ENCODE assay signal across 1 cellular context in the genomic region with DNA sequence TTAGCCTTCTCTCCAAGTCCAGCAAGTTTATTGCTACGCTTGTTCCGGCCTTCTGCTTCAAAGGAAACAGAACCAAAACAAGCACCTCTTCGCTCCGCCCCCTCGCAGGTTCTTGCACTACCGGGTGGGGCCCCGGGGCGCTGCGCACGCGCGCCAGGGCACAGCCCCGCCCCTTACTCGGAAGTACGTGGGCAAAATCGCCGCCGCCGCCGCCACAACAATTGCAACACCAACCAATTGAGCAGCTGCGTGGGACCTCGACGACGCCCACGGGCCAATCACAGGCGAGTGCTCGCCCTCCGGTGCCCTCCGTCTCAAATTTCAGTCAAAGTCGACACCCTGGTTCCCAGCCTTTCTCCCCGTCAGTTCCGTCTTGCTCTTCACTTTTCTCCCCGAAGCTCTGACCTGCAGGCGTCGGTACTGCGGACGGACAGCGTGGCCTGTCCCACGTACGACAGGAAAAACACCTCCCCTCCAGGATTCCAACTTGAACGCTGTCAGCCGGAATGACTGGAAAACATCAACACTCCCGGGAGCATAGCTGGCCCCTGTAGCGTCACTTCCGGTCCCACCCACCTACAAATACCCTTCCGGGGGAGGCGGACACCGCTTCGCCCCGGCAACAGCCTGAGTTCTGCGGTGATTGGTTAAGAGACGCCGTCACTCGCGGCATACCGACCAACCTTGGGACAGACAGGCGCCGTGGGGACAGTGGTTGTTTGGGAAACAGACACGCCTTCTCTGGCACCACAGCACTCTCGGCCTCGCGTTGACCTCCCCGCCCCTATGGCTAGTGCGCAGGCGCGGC.
A peak's percentile ranks its signal among the peaks of the same experiment; 100 is the strongest.
TF ChIP-seq lines count a peak whose summit lies in the region.

No MANE protein-coding gene starts in this region.

TF ChIP-seq in GM12878, 131 proteins besides CTCF, POLR2A, EP300 and RAD21 (continued from another document):
- TF ChIP-seq, protein P1, sequence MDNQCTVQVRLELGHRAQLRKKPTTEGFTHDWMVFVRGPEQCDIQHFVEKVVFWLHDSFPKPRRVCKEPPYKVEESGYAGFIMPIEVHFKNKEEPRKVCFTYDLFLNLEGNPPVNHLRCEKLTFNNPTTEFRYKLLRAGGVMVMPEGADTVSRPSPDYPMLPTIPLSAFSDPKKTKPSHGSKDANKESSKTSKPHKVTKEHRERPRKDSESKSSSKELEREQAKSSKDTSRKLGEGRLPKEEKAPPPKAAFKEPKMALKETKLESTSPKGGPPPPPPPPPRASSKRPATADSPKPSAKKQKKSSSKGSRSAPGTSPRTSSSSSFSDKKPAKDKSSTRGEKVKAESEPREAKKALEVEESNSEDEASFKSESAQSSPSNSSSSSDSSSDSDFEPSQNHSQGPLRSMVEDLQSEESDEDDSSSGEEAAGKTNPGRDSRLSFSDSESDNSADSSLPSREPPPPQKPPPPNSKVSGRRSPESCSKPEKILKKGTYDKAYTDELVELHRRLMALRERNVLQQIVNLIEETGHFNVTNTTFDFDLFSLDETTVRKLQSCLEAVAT (IDR thresholded peaks at IDR 0.05): peak; percentile 56
- TF ChIP-seq SRF (IDR thresholded peaks at IDR 0.05; ENCODE audit: low read depth in 2 of 2, low read length in 2 of 2): no peak
- 0 out of 2 replicates have a peak, but pooled peaks have one; percentile 45 for TF ChIP-seq HDGF (IDR thresholded peaks at IDR 0.05)
- TF ChIP-seq KLF5 (IDR thresholded peaks at IDR 0.05; ENCODE audit: partially characterized antibody): peak; percentile 24
- no peak for TF ChIP-seq TBL1XR1 (IDR thresholded peaks at IDR 0.05; ENCODE audit: low read depth, low read length)
- TF ChIP-seq, protein P2, sequence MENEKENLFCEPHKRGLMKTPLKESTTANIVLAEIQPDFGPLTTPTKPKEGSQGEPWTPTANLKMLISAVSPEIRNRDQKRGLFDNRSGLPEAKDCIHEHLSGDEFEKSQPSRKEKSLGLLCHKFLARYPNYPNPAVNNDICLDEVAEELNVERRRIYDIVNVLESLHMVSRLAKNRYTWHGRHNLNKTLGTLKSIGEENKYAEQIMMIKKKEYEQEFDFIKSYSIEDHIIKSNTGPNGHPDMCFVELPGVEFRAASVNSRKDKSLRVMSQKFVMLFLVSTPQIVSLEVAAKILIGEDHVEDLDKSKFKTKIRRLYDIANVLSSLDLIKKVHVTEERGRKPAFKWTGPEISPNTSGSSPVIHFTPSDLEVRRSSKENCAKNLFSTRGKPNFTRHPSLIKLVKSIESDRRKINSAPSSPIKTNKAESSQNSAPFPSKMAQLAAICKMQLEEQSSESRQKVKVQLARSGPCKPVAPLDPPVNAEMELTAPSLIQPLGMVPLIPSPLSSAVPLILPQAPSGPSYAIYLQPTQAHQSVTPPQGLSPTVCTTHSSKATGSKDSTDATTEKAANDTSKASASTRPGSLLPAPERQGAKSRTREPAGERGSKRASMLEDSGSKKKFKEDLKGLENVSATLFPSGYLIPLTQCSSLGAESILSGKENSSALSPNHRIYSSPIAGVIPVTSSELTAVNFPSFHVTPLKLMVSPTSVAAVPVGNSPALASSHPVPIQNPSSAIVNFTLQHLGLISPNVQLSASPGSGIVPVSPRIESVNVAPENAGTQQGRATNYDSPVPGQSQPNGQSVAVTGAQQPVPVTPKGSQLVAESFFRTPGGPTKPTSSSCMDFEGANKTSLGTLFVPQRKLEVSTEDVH (IDR thresholded peaks at IDR 0.05; ENCODE audit: low read depth, partially characterized antibody): peak; percentile 53
- TF ChIP-seq NFXL1 (IDR thresholded peaks at IDR 0.05; ENCODE audit: borderline replicate concordance): no peak
- TF ChIP-seq, protein P3, sequence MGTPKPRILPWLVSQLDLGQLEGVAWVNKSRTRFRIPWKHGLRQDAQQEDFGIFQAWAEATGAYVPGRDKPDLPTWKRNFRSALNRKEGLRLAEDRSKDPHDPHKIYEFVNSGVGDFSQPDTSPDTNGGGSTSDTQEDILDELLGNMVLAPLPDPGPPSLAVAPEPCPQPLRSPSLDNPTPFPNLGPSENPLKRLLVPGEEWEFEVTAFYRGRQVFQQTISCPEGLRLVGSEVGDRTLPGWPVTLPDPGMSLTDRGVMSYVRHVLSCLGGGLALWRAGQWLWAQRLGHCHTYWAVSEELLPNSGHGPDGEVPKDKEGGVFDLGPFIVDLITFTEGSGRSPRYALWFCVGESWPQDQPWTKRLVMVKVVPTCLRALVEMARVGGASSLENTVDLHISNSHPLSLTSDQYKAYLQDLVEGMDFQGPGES (IDR thresholded peaks at IDR 0.05): 0 out of 2 replicates have a peak, but pooled peaks have one; percentile 39
- no peak for TF ChIP-seq RELA (IDR thresholded peaks at IDR 0.05; ENCODE audit: borderline replicate concordance, partially characterized antibody)
- TF ChIP-seq MTA3 (IDR thresholded peaks at IDR 0.05; ENCODE audit: borderline replicate concordance, low read length): no peak
- no peak for TF ChIP-seq STAT3 (IDR thresholded peaks at IDR 0.05; ENCODE audit: low read depth, low read length)
- TF ChIP-seq YY1 (IDR thresholded peaks at IDR 0.05; ENCODE audit: low read depth, low read length): no peak
- TF ChIP-seq, protein P4, sequence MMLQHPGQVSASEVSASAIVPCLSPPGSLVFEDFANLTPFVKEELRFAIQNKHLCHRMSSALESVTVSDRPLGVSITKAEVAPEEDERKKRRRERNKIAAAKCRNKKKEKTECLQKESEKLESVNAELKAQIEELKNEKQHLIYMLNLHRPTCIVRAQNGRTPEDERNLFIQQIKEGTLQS (IDR thresholded peaks at IDR 0.05; ENCODE audit: borderline replicate concordance, extremely low read depth, low read depth, low read length): no peak
- no peak for TF ChIP-seq JUND (IDR thresholded peaks at IDR 0.05; ENCODE audit: low read depth, low read length)
- TF ChIP-seq IKZF1 (conservative IDR thresholded peaks at IDR 0.05): peak; percentile 61
- TF ChIP-seq, protein P5, sequence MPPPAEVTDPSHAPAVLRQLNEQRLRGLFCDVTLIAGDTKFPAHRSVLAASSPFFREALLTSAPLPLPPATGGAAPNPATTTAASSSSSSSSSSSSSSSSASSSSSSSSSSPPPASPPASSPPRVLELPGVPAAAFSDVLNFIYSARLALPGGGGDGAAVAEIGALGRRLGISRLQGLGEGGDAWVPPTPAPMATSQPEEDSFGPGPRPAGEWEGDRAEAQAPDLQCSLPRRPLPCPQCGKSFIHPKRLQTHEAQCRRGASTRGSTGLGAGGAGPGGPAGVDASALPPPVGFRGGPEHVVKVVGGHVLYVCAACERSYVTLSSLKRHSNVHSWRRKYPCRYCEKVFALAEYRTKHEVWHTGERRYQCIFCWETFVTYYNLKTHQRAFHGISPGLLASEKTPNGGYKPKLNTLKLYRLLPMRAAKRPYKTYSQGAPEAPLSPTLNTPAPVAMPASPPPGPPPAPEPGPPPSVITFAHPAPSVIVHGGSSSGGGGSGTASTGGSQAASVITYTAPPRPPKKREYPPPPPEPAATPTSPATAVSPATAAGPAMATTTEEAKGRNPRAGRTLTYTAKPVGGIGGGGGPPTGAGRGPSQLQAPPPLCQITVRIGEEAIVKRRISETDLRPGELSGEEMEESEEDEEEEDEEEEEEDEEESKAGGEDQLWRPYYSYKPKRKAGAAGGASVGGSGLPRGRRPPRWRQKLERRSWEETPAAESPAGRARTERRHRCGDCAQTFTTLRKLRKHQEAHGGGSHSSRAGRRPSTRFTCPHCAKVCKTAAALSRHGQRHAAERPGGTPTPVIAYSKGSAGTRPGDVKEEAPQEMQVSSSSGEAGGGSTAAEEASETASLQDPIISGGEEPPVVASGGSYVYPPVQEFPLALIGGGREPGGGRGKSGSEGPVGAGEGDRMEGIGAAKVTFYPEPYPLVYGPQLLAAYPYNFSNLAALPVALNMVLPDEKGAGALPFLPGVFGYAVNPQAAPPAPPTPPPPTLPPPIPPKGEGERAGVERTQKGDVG (CRISPR knock-in tag; IDR thresholded peaks at IDR 0.05): 0 out of 2 replicates have a peak, but pooled peaks have one; percentile 25
- TF ChIP-seq CEBPB (IDR thresholded peaks at IDR 0.05; ENCODE audit: borderline replicate concordance in 1 of 2, low read depth in 2 of 2, low read length in 2 of 2): 0 out of 4 replicates have a peak, but pooled peaks of 1 of the 2 experiments have one; percentile 5
- TF ChIP-seq, protein P6, sequence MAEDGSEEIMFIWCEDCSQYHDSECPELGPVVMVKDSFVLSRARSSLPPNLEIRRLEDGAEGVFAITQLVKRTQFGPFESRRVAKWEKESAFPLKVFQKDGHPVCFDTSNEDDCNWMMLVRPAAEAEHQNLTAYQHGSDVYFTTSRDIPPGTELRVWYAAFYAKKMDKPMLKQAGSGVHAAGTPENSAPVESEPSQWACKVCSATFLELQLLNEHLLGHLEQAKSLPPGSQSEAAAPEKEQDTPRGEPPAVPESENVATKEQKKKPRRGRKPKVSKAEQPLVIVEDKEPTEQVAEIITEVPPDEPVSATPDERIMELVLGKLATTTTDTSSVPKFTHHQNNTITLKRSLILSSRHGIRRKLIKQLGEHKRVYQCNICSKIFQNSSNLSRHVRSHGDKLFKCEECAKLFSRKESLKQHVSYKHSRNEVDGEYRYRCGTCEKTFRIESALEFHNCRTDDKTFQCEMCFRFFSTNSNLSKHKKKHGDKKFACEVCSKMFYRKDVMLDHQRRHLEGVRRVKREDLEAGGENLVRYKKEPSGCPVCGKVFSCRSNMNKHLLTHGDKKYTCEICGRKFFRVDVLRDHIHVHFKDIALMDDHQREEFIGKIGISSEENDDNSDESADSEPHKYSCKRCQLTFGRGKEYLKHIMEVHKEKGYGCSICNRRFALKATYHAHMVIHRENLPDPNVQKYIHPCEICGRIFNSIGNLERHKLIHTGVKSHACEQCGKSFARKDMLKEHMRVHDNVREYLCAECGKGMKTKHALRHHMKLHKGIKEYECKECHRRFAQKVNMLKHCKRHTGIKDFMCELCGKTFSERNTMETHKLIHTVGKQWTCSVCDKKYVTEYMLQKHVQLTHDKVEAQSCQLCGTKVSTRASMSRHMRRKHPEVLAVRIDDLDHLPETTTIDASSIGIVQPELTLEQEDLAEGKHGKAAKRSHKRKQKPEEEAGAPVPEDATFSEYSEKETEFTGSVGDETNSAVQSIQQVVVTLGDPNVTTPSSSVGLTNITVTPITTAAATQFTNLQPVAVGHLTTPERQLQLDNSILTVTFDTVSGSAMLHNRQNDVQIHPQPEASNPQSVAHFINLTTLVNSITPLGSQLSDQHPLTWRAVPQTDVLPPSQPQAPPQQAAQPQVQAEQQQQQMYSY (CRISPR knock-in tag; IDR thresholded peaks at IDR 0.05): no peak
- TF ChIP-seq NRF1 (conservative IDR thresholded peaks at IDR 0.05; ENCODE audit: low read depth, low read length): peak; percentile 66
- TF ChIP-seq POLR2AphosphoS2 (IDR thresholded peaks at IDR 0.05; ENCODE audit: low read depth, low read length): 0 out of 2 replicates have a peak, but pooled peaks have one; percentile 59
- TF ChIP-seq BACH1 (IDR thresholded peaks at IDR 0.05; ENCODE audit: borderline replicate concordance): 0 out of 2 replicates have a peak, but pooled peaks have one; percentile 40
- TF ChIP-seq, protein P7, sequence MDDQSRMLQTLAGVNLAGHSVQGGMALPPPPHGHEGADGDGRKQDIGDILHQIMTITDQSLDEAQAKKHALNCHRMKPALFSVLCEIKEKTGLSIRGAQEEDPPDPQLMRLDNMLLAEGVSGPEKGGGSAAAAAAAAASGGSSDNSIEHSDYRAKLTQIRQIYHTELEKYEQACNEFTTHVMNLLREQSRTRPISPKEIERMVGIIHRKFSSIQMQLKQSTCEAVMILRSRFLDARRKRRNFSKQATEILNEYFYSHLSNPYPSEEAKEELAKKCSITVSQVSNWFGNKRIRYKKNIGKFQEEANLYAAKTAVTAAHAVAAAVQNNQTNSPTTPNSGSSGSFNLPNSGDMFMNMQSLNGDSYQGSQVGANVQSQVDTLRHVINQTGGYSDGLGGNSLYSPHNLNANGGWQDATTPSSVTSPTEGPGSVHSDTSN (IDR thresholded peaks at IDR 0.05; ENCODE audit: insufficient replicate concordance, low read depth, low read length): peak; percentile 93
- TF ChIP-seq NFYA (IDR thresholded peaks at IDR 0.05; ENCODE audit: borderline replicate concordance, low read depth, low read length): no peak
- TF ChIP-seq POU2F2 (IDR thresholded peaks at IDR 0.05; ENCODE audit: borderline replicate concordance, low read depth, low read length): no peak
- no peak for TF ChIP-seq MYC (IDR thresholded peaks at IDR 0.05; ENCODE audit: insufficient read depth, insufficient read length, insufficient replicate concordance, low read length, severe bottlenecking)
- no peak for TF ChIP-seq SREBF1 (IDR thresholded peaks at IDR 0.05; ENCODE audit: low read length)
- TF ChIP-seq MTA2 (IDR thresholded peaks at IDR 0.05; ENCODE audit: low read depth): no peak
- TF ChIP-seq FOS (IDR thresholded peaks at IDR 0.05; ENCODE audit: borderline replicate concordance, extremely low read depth, insufficient read length): peak; percentile 42
- TF ChIP-seq SMARCA5 (IDR thresholded peaks at IDR 0.05): peak; percentile 73
- TF ChIP-seq SP1 (IDR thresholded peaks at IDR 0.05; ENCODE audit: low read depth, low read length): peak; percentile 77
- TF ChIP-seq POLR2AphosphoS5 (IDR thresholded peaks at IDR 0.05; ENCODE audit: low read length): peak; percentile 82; the same call in 1 of the 2 replicates
- peak; percentile 88 for TF ChIP-seq BMI1 (IDR thresholded peaks at IDR 0.05; ENCODE audit: borderline replicate concordance)
- no peak for TF ChIP-seq ZNF274 (IDR thresholded peaks at IDR 0.05; ENCODE audit: insufficient read depth, insufficient read length)
